Comparison of ENCODE assay signal across 35 cellular contexts in the genomic region with DNA sequence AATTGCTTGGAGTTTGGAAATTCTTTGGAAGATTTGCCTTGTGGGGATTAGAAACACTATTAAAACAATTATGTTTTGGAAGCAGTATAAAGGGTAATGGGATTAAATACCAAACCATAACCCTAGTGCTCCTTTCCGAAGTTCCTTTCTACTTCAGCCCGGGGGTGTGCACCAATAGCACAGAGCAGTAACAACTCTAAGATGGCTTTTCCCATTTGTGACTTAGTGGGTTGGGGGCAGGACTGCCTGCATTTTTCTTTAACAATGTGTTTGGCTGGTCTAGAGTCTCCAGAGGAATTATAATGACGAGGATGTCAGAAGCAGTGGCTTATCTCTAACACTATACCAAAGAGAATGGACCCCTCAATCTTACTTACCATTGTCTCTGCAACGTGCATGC.
"Had no signal": no experiment of that assay in that cellular context is flagged by ENCODE, and none has a peak within 500 bp of the region (broad histone marks: within the 10 kb centered on the region; RNA-seq: fewer than 3 reads in every experiment).

No MANE protein-coding gene starts in this region.

- H3K36me3 ChIP-seq: MG63 had no signal

- H3K9ac ChIP-seq: KMS-11 had no signal

- H3K27ac ChIP-seq: KMS-11 had no signal

- H3K27me3 ChIP-seq: MG63 had no signal

- H3K9me3 ChIP-seq: MG63 had no signal

- H3K4me2 ChIP-seq: KMS-11 had no signal

- DNase-seq: Karpas-422, Kasumi-1, KG1, MG63, MM.1S, MV-4-11, NCI-H1048, NCI-H1092, NCI-H1092 treated with DMSO at 0.1 percent for 48 hours, NCI-H1105, NCI-H1105 treated with DMSO at 0.1 percent for 48 hours, NCI-H1417, NCI-H1417 treated with DMSO at 0.1 percent for 48 hours, NCI-H1436, NCI-H1436 treated with DMSO at 0.1 percent for 48 hours, NCI-H146, NCI-H1694, NCI-H1694 treated with DMSO at 0.1 percent for 48 hours, NCI-H187, NCI-H187 treated with DMSO at 0.1 percent for 48 hours, NCI-H1930, NCI-H2029, NCI-H2029 treated with DMSO at 0.1 percent for 48 hours, NCI-H2081, NCI-H2081 treated with DMSO at 0.1 percent for 48 hours, NCI-H2107, NCI-H2171, NCI-H2171 treated with DMSO at 0.1 percent for 48 hours, NCI-H2227 treated with DMSO at 0.1 percent for 48 hours, NCI-H226, NCI-H345, NCI-H446, NCI-H446 treated with DMSO at 0.1 percent for 48 hours, NCI-H510A had no signal

- H3K4me3 ChIP-seq: MG63 had no signal
